In the genomic region with DNA sequence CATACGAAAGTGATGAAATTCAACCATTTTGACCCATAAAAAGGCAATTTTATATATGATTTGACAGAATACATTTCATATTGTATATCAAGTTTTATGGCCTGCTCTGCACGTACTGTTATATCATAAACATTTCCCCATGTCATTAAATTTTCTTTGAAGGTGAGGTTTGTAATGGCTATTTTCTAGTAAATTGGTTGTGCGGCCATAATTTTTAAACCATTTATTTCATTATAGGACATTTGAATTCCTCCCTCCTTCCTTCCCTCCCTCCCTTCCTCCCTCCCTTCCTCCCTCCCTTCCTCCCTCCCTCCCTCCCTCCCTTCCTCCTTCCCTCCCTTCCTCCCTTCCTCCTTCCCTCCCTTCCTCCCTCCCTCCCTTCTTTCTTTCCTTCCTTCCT, we compare ENCODE assay signal across 1 cellular context.
A peak's percentile ranks its signal among the peaks of the same experiment; 100 is the strongest.
TF ChIP-seq lines count a peak whose summit lies in the region.

No MANE protein-coding gene starts in this region.

TF ChIP-seq in HepG2, 621 proteins besides CTCF, POLR2A, EP300 and RAD21 (continued from another document):
- TF ChIP-seq, protein P1, sequence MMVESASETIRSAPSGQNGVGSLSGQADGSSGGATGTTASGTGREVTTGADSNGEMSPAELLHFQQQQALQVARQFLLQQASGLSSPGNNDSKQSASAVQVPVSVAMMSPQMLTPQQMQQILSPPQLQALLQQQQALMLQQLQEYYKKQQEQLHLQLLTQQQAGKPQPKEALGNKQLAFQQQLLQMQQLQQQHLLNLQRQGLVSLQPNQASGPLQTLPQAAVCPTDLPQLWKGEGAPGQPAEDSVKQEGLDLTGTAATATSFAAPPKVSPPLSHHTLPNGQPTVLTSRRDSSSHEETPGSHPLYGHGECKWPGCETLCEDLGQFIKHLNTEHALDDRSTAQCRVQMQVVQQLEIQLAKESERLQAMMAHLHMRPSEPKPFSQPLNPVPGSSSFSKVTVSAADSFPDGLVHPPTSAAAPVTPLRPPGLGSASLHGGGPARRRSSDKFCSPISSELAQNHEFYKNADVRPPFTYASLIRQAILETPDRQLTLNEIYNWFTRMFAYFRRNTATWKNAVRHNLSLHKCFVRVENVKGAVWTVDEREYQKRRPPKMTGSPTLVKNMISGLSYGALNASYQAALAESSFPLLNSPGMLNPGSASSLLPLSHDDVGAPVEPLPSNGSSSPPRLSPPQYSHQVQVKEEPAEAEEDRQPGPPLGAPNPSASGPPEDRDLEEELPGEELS (CRISPR knock-in tag; IDR thresholded peaks at IDR 0.05): no peak
- TF ChIP-seq PCBP2 (optimal IDR thresholded peaks at IDR 0.05; ENCODE audit: low read depth, low read length, poor library complexity, severe bottlenecking): peak; percentile 64
TF ChIP-seq in HepG2: peak in this region for 2.
